ENCODE assay signal across 24 cellular contexts in the genomic region with DNA sequence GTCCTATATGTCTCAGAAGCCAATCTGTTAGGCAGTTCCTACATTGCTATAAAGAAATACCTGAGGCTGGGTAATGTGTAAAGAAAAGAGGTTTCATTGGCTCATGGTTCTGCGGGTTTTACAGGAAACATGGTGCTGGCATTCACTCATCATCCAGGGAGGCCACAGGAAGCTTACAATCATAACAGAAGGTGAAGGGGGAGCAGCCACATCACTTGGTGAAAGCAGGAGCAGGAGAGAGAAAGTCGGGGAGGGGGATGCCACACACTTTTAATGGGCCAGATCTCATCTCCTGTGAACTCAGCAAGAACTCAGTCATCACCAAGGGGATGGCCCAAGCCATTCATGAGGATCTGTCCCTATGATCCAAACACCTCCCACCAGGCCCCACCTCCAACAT.
"Had no signal": no experiment of that assay in that cellular context is flagged by ENCODE, and none has a peak within 500 bp of the region (broad histone marks: within the 10 kb centered on the region; RNA-seq: fewer than 3 reads in every experiment).

No MANE protein-coding gene starts in this region.

- DNase-seq: activated CD4-positive, alpha-beta T cell treated with anti-CD3 and anti-CD28 coated beads for 4 hours; activated CD4-positive, alpha-beta T cell treated with anti-CD3 and anti-CD28 coated beads, Interleukin-2, amount 50 U/mL, for 1 hour; activated CD4-positive, CD25-positive, alpha-beta regulatory T cell; activated CD4-positive, CD25-positive, alpha-beta regulatory T cell treated with anti-CD3 and anti-CD28 coated beads, Interleukin-2, amount 50 U/mL, for 72 hours; activated CD8-positive, alpha-beta memory T cell treated with anti-CD3 and anti-CD28 coated beads, Interleukin-2, amount 50 U/mL, for 48 hours; activated effector memory CD4-positive, alpha-beta T cell treated with anti-CD3 and anti-CD28 coated beads, Interleukin-2, amount 50 U/mL, for 16 hours; activated naive CD4-positive, alpha-beta T cell treated with anti-CD3 and anti-CD28 coated beads, Interleukin-2, amount 50 U/mL, for 16 hours; activated T-cell treated with anti-CD3 and anti-CD28 coated beads for 4 hours; activated T-cell treated with anti-CD3 and anti-CD28 coated beads, Interleukin-2, amount 50 U/mL, for 24 hours; amniotic stem cell; anterior cingulate cortex; brain microvascular endothelial cell; dorsolateral prefrontal cortex; effector memory CD4-positive, alpha-beta T cell; endodermal cell; foreskin fibroblast; head of caudate nucleus had no signal

- H3K27ac Mint-ChIP-seq: activated naive CD8-positive, alpha-beta T cell; activated T-cell treated with anti-CD3 and anti-CD28 coated beads, Interleukin-2, amount 50 U/mL, for 24 hours; activated T-helper 2 cell treated with anti-CD3 and anti-CD28 coated beads, Interferon-gamma antibody, Interleukin-2, Interleukin-4, amounts not matched to agents 10 μg/mL and 5 μg/mL and 100 μg/mL, durations not matched to agents 14 hours and 24 hours and 36 hours; dendritic cell treated with granulocyte-macrophage colony-stimulating factor and Interleukin-4, amounts not matched to agents 40 ng/mL and 50 ng/mL, for 4 days; endodermal cell had no signal

- ATAC-seq: esophagus mucosa had no signal

- H3K9me3 Mint-ChIP-seq: activated T-cell treated with anti-CD3 and anti-CD28 coated beads, Interleukin-2, amount 50 U/mL, for 24 hours; activated T-helper 2 cell treated with anti-CD3 and anti-CD28 coated beads, Interferon-gamma antibody, Interleukin-2, Interleukin-4, amounts not matched to agents 10 μg/mL and 5 μg/mL and 100 μg/mL, durations not matched to agents 14 hours and 24 hours and 36 hours; central memory CD8-positive, alpha-beta T cell; dendritic cell treated with granulocyte-macrophage colony-stimulating factor and Interleukin-4, amounts not matched to agents 40 ng/mL and 50 ng/mL, for 4 days; endodermal cell had no signal

- FAIRE-seq: astrocyte, frontal cortex had no signal

- H3K4me3 Mint-ChIP-seq: activated naive CD8-positive, alpha-beta T cell; activated T-cell treated with anti-CD3 and anti-CD28 coated beads, Interleukin-2, amount 50 U/mL, for 24 hours; central memory CD8-positive, alpha-beta T cell; dendritic cell treated with granulocyte-macrophage colony-stimulating factor and Interleukin-4, amounts not matched to agents 40 ng/mL and 50 ng/mL, for 4 days; endodermal cell had no signal

- H3K27me3 Mint-ChIP-seq: activated naive CD8-positive, alpha-beta T cell; activated T-cell treated with anti-CD3 and anti-CD28 coated beads, Interleukin-2, amount 50 U/mL, for 24 hours; central memory CD8-positive, alpha-beta T cell; dendritic cell treated with granulocyte-macrophage colony-stimulating factor and Interleukin-4, amounts not matched to agents 40 ng/mL and 50 ng/mL, for 4 days had no signal
